Comparison of ENCODE assay signal across 1 cellular context in the genomic region with DNA sequence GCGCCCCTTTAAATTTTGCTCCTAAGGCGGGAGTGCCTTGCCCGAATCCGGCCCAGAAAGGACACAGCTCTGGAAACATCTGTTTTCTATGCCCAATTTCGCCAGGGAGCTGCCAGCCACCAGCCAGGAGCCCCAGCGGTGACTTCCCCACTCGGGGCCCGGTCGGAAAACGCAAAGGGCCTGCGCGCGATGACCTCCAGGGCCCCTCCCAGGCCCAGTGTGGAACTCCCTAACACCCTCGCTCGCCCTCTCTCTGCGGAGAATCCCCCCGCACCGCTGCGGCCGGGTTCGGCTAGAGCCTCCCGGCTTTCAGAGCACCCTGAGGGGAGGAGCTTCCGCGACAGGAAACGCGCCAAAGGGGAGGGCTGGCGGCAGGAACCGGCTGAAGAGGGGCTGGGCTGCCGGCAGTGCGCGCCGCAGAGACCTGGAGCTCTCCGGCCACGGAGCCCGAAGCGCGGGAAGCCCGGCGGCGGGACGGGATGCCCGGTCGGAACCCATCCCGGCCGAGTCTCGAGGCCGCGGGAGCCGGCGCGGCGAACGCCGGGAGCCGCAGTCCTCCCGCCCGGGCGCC.
TF ChIP-seq lines count a peak whose summit lies in the region.

No MANE protein-coding gene starts in this region.

TF ChIP-seq in K562, 482 proteins besides CTCF, POLR2A, EP300 and RAD21 (continued from another document and continues in another):
- TF ChIP-seq, protein P1, sequence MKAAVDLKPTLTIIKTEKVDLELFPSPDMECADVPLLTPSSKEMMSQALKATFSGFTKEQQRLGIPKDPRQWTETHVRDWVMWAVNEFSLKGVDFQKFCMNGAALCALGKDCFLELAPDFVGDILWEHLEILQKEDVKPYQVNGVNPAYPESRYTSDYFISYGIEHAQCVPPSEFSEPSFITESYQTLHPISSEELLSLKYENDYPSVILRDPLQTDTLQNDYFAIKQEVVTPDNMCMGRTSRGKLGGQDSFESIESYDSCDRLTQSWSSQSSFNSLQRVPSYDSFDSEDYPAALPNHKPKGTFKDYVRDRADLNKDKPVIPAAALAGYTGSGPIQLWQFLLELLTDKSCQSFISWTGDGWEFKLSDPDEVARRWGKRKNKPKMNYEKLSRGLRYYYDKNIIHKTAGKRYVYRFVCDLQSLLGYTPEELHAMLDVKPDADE (conservative IDR thresholded peaks at IDR 0.05; ENCODE audit: control insufficient read depth, low read depth, low read length) = peak; percentile 80; the same call in 1 of the 2 replicates
- TF ChIP-seq SMAD1 (IDR thresholded peaks at IDR 0.05; ENCODE audit: low read depth, low read length, partially characterized antibody) = peak; percentile 17
- TF ChIP-seq FOXJ2 (tag; IDR thresholded peaks at IDR 0.05) = no peak
- TF ChIP-seq EP400 (IDR thresholded peaks at IDR 0.05) = peak; percentile 61; the same call in 1 of the 2 replicates
- TF ChIP-seq, protein P2, sequence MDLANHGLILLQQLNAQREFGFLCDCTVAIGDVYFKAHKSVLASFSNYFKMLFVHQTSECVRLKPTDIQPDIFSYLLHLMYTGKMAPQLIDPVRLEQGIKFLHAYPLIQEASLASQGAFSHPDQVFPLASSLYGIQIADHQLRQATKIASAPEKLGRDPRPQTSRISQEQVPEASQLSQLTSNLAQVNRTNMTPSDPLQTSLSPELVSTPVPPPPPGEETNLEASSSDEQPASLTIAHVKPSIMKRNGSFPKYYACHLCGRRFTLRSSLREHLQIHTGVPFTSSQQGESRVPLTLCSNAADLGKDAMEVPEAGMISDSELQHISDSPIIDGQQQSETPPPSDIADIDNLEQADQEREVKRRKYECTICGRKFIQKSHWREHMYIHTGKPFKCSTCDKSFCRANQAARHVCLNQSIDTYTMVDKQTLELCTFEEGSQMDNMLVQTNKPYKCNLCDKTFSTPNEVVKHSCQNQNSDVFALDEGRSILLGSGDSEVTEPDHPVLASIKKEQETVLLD (IDR thresholded peaks at IDR 0.05) = peak; percentile 25; the same call in 1 of the 2 replicates
- no peak for TF ChIP-seq SMARCB1 (IDR thresholded peaks at IDR 0.05; ENCODE audit: insufficient read length, low read depth)
- peak in 1 of 2 experiments; percentile 28; a peak in 1 of 4 replicates for TF ChIP-seq TBL1XR1 (IDR thresholded peaks at IDR 0.05; ENCODE audit: low read length in 2 of 2)
- TF ChIP-seq EGR1 (conservative IDR thresholded peaks at IDR 0.05) = peak; percentile 70
- TF ChIP-seq, protein P3, sequence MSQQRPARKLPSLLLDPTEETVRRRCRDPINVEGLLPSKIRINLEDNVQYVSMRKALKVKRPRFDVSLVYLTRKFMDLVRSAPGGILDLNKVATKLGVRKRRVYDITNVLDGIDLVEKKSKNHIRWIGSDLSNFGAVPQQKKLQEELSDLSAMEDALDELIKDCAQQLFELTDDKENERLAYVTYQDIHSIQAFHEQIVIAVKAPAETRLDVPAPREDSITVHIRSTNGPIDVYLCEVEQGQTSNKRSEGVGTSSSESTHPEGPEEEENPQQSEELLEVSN (IDR thresholded peaks at IDR 0.05; ENCODE audit: borderline replicate concordance in 1 of 2, extremely low read depth in 1 of 2, insufficient read depth in 1 of 2, insufficient read length in 1 of 2, low read depth in 1 of 2, low read length in 1 of 2, poor library complexity in 1 of 2, severe bottlenecking in 1 of 2) = peak in 1 of 2 experiments; percentile 61
- peak; percentile 86; the same call in 1 of the 2 replicates for TF ChIP-seq GTF2E2 (tag; IDR thresholded peaks at IDR 0.05)
- peak in 1 of 2 experiments; percentile 75; a peak in 1 of 4 replicates for TF ChIP-seq KDM4B (IDR thresholded peaks at IDR 0.05; ENCODE audit: borderline replicate concordance in 2 of 2, low read depth in 1 of 2)
- TF ChIP-seq MXI1 (IDR thresholded peaks at IDR 0.05; ENCODE audit: low read depth, low read length) = no peak
- TF ChIP-seq, protein P4, sequence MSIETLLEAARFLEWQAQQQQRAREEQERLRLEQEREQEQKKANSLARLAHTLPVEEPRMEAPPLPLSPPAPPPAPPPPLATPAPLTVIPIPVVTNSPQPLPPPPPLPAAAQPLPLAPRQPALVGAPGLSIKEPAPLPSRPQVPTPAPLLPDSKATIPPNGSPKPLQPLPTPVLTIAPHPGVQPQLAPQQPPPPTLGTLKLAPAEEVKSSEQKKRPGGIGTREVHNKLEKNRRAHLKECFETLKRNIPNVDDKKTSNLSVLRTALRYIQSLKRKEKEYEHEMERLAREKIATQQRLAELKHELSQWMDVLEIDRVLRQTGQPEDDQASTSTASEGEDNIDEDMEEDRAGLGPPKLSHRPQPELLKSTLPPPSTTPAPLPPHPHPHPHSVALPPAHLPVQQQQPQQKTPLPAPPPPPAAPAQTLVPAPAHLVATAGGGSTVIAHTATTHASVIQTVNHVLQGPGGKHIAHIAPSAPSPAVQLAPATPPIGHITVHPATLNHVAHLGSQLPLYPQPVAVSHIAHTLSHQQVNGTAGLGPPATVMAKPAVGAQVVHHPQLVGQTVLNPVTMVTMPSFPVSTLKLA (conservative IDR thresholded peaks at IDR 0.05) = peak in 1 of 2 experiments; percentile 2; a peak in 2 of 4 replicates
- TF ChIP-seq ETV5 (CRISPR knock-in tag; IDR thresholded peaks at IDR 0.05; ENCODE audit: low read depth) = peak; percentile 65
- 0 out of 2 replicates have a peak, but pooled peaks have one; percentile 48 for TF ChIP-seq RNF2 (IDR thresholded peaks at IDR 0.05)
- peak in 1 of 2 experiments; percentile 86; a peak in 3 of 4 replicates for TF ChIP-seq SIN3A (IDR thresholded peaks at IDR 0.05; ENCODE audit: borderline replicate concordance in 2 of 2, control insufficient read depth in 1 of 2, low read depth in 2 of 2, low read length in 2 of 2)
- TF ChIP-seq, protein P5, sequence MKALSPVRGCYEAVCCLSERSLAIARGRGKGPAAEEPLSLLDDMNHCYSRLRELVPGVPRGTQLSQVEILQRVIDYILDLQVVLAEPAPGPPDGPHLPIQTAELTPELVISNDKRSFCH (CRISPR knock-in tag; IDR thresholded peaks at IDR 0.05) = no peak
- TF ChIP-seq, protein P5 (tag; IDR thresholded peaks at IDR 0.05) = peak; percentile 85
- 0 out of 4 replicates have a peak, but pooled peaks of 1 of the 2 experiments have one; percentile 45 for TF ChIP-seq RCOR1 (IDR thresholded peaks at IDR 0.05; ENCODE audit: borderline replicate concordance in 1 of 2, low read depth in 2 of 2, low read length in 2 of 2)
- TF ChIP-seq, protein P6, sequence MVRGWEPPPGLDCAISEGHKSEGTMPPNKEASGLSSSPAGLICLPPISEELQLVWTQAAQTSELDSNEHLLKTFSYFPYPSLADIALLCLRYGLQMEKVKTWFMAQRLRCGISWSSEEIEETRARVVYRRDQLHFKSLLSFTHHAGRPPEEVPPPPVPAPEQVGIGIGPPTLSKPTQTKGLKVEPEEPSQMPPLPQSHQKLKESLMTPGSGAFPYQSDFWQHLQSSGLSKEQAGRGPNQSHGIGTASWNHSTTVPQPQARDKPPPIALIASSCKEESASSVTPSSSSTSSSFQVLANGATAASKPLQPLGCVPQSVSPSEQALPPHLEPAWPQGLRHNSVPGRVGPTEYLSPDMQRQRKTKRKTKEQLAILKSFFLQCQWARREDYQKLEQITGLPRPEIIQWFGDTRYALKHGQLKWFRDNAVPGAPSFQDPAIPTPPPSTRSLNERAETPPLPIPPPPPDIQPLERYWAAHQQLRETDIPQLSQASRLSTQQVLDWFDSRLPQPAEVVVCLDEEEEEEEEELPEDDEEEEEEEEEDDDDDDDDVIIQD (CRISPR knock-in tag; IDR thresholded peaks at IDR 0.05) = no peak
- TF ChIP-seq, protein P7, sequence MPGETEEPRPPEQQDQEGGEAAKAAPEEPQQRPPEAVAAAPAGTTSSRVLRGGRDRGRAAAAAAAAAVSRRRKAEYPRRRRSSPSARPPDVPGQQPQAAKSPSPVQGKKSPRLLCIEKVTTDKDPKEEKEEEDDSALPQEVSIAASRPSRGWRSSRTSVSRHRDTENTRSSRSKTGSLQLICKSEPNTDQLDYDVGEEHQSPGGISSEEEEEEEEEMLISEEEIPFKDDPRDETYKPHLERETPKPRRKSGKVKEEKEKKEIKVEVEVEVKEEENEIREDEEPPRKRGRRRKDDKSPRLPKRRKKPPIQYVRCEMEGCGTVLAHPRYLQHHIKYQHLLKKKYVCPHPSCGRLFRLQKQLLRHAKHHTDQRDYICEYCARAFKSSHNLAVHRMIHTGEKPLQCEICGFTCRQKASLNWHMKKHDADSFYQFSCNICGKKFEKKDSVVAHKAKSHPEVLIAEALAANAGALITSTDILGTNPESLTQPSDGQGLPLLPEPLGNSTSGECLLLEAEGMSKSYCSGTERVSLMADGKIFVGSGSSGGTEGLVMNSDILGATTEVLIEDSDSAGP (CRISPR knock-in tag; IDR thresholded peaks at IDR 0.05) = no peak
- peak; percentile 92; the same call in 1 of the 2 replicates for TF ChIP-seq NR1H2 (CRISPR knock-in tag; IDR thresholded peaks at IDR 0.05)
- peak; percentile 87 to 91; a peak in 3 of 4 replicates for TF ChIP-seq MAZ (CRISPR knock-in tag; conservative IDR thresholded peaks at IDR 0.05 in 1 of 2, IDR thresholded peaks at IDR 0.05 in 1 of 2)
- no peak for TF ChIP-seq SRSF7 (optimal IDR thresholded peaks at IDR 0.05; ENCODE audit: low read depth, low read length)
- TF ChIP-seq, protein P8, sequence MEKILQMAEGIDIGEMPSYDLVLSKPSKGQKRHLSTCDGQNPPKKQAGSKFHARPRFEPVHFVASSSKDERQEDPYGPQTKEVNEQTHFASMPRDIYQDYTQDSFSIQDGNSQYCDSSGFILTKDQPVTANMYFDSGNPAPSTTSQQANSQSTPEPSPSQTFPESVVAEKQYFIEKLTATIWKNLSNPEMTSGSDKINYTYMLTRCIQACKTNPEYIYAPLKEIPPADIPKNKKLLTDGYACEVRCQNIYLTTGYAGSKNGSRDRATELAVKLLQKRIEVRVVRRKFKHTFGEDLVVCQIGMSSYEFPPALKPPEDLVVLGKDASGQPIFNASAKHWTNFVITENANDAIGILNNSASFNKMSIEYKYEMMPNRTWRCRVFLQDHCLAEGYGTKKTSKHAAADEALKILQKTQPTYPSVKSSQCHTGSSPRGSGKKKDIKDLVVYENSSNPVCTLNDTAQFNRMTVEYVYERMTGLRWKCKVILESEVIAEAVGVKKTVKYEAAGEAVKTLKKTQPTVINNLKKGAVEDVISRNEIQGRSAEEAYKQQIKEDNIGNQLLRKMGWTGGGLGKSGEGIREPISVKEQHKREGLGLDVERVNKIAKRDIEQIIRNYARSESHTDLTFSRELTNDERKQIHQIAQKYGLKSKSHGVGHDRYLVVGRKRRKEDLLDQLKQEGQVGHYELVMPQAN (IDR thresholded peaks at IDR 0.05; ENCODE audit: borderline replicate concordance) = no peak
- TF ChIP-seq, protein P9, sequence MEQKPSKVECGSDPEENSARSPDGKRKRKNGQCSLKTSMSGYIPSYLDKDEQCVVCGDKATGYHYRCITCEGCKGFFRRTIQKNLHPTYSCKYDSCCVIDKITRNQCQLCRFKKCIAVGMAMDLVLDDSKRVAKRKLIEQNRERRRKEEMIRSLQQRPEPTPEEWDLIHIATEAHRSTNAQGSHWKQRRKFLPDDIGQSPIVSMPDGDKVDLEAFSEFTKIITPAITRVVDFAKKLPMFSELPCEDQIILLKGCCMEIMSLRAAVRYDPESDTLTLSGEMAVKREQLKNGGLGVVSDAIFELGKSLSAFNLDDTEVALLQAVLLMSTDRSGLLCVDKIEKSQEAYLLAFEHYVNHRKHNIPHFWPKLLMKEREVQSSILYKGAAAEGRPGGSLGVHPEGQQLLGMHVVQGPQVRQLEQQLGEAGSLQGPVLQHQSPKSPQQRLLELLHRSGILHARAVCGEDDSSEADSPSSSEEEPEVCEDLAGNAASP (IDR thresholded peaks at IDR 0.05) = no peak
- TF ChIP-seq RBM14 (IDR thresholded peaks at IDR 0.05; ENCODE audit: borderline replicate concordance, insufficient read depth, low read depth, low read length) = peak; percentile 42; the same call in 1 of the 2 replicates
- no peak for TF ChIP-seq ZNF76 (CRISPR knock-in tag; IDR thresholded peaks at IDR 0.05; ENCODE audit: borderline replicate concordance)
- TF ChIP-seq FOXK1 (CRISPR knock-in tag; IDR thresholded peaks at IDR 0.05; ENCODE audit: borderline replicate concordance) = 0 out of 2 replicates have a peak, but pooled peaks have one; percentile 51
- TF ChIP-seq MEF2D (tag; conservative IDR thresholded peaks at IDR 0.05; ENCODE audit: low read depth) = no peak
- TF ChIP-seq, protein P10, sequence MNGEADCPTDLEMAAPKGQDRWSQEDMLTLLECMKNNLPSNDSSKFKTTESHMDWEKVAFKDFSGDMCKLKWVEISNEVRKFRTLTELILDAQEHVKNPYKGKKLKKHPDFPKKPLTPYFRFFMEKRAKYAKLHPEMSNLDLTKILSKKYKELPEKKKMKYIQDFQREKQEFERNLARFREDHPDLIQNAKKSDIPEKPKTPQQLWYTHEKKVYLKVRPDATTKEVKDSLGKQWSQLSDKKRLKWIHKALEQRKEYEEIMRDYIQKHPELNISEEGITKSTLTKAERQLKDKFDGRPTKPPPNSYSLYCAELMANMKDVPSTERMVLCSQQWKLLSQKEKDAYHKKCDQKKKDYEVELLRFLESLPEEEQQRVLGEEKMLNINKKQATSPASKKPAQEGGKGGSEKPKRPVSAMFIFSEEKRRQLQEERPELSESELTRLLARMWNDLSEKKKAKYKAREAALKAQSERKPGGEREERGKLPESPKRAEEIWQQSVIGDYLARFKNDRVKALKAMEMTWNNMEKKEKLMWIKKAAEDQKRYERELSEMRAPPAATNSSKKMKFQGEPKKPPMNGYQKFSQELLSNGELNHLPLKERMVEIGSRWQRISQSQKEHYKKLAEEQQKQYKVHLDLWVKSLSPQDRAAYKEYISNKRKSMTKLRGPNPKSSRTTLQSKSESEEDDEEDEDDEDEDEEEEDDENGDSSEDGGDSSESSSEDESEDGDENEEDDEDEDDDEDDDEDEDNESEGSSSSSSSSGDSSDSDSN (IDR thresholded peaks at IDR 0.05; ENCODE audit: borderline replicate concordance in 1 of 2, low read depth in 2 of 2, low read length in 2 of 2) = peak; percentile 98
- peak; percentile 55 for TF ChIP-seq CCNT2 (IDR thresholded peaks at IDR 0.05; ENCODE audit: borderline replicate concordance, extremely low read depth, insufficient read length, low read depth, low read length)
- peak; percentile 90 for TF ChIP-seq SMAD4 (CRISPR knock-in tag; conservative IDR thresholded peaks at IDR 0.05)
- TF ChIP-seq, protein P11, sequence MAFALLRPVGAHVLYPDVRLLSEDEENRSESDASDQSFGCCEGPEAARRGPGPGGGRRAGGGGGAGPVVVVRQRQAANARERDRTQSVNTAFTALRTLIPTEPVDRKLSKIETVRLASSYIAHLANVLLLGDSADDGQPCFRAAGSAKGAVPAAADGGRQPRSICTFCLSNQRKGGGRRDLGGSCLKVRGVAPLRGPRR (CRISPR knock-in tag; IDR thresholded peaks at IDR 0.05) = 0 out of 2 replicates have a peak, but pooled peaks have one; percentile 54
- TF ChIP-seq, protein P12, sequence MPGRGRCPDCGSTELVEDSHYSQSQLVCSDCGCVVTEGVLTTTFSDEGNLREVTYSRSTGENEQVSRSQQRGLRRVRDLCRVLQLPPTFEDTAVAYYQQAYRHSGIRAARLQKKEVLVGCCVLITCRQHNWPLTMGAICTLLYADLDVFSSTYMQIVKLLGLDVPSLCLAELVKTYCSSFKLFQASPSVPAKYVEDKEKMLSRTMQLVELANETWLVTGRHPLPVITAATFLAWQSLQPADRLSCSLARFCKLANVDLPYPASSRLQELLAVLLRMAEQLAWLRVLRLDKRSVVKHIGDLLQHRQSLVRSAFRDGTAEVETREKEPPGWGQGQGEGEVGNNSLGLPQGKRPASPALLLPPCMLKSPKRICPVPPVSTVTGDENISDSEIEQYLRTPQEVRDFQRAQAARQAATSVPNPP (IDR thresholded peaks at IDR 0.05; ENCODE audit: borderline replicate concordance, insufficient read depth, insufficient read length) = no peak
- TF ChIP-seq TSC22D4 (tag; IDR thresholded peaks at IDR 0.05) = no peak
- no peak for TF ChIP-seq ZNF174 (CRISPR knock-in tag; IDR thresholded peaks at IDR 0.05)
- TF ChIP-seq CTBP1 (IDR thresholded peaks at IDR 0.05; ENCODE audit: borderline replicate concordance) = peak; percentile 54
- TF ChIP-seq TRIM24 (IDR thresholded peaks at IDR 0.05) = 0 out of 4 replicates have a peak, but pooled peaks of 1 of the 2 experiments have one; percentile 41
- no peak for TF ChIP-seq MCM2 (IDR thresholded peaks at IDR 0.05; ENCODE audit: low read depth)
